Comparison of ENCODE assay signal across 8 cellular contexts in genomic region chr2:151363709-151364108, GRCh38.
A peak's percentile ranks its signal among the peaks of the same experiment; 100 is the strongest.
DNase-seq lines count a peak whose midpoint lies in the region; ATAC-seq and TF ChIP-seq lines count a peak whose summit lies in the region.

No MANE protein-coding gene starts in this region.

- peak; percentile 32 for DNase-seq in GM20000 (ENCODE audit: low spot score)
- peak; percentile 43 for DNase-seq in fibroblast of the conjunctiva (ENCODE audit: low read depth)
- peak; percentile 84 for DNase-seq in superior temporal gyrus (ENCODE audit: extremely low spot score)
- no peak for DNase-seq in NCI-H1694 treated with DMSO at 0.1 percent for 48 hours (lab: John Stamatoyannopoulos, UW)
- DNase-seq in D341Med (ENCODE audit: low spot score): no peak
- DNase-seq in retina: no peak
- no peak for DNase-seq in 8988T

- peak; percentile 88 for ATAC-seq in HG03571 (IDR thresholded peaks at IDR 0.05; ENCODE audit: unreplicated experiment)

- TF ChIP-seq CTCF in GM20000 (IDR thresholded peaks at IDR 0.05; ENCODE audit: extremely low read depth, missing control alignments): no peak

Comparison
In these comparisons a context has a peak if more than half of its experiments do, and no peak if none do; other contexts are left out.
1. DNase-seq: peak in GM20000 (single experiment), fibroblast of the conjunctiva (single experiment) and superior temporal gyrus (single experiment); none in NCI-H1694 treated with DMSO at 0.1 percent for 48 hours (single experiment), D341Med (single experiment), retina (single experiment) and 8988T (single experiment).